Comparison of ENCODE assay signal across 17 cellular contexts in the genomic region with DNA sequence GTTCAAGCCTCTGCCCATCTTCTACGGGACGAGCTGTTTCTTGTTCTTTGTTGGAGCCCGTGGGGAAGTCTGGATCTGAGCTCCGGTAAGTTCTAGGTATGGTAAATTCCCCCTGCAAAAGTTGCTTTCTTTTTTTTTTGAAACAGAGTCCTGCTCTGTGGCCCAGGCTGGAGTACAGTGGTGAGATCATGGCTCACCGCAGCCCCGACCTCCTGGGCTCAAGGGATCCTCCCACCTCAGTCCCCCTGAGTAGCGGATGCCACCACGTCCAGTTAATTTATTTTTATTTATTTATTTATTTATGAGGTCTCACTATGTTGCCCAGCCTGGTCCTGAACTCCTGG. TPM values are rescaled to one million over a fixed set of nuclear protein-coding genes. Genes with fewer than 3 reads are reported as not detected.
DNase-seq lines count a peak whose midpoint lies in the region; ATAC-seq and TF ChIP-seq lines count a peak whose summit lies in the region.
"Had no signal": no experiment of that assay in that cellular context is flagged by ENCODE, and none has a peak within 500 bp of the region (broad histone marks: within the 10 kb centered on the region; RNA-seq: fewer than 3 reads in every experiment).

No MANE protein-coding gene starts in this region.

- H3K27me3 Mint-ChIP-seq in natural killer cell (ENCODE audit: low read depth in 2 of 2), result no peaks in the 10 kb centered on the region
- H3K27me3 Mint-ChIP-seq: activated CD4-positive, alpha-beta T cell treated with anti-CD3 and anti-CD28 coated beads for 36 hours had no signal

- H3K4me1 Mint-ChIP-seq in natural killer cell, result peaks cover 69 to 81% of the 10 kb centered on the region in 2 donors

- TF ChIP-seq CTCF in natural killer cell (IDR thresholded peaks at IDR 0.05), result no peak

- ATAC-seq in GM18907 (IDR thresholded peaks at IDR 0.05; ENCODE audit: unreplicated experiment) (peak; percentile 32), GM21529 (IDR thresholded peaks at IDR 0.05; ENCODE audit: unreplicated experiment) (peak; percentile 40), HG03196 (IDR thresholded peaks at IDR 0.05; ENCODE audit: unreplicated experiment) (peak; percentile 22), natural killer cell (no peak)
- ATAC-seq: activated CD4-positive, alpha-beta T cell treated with anti-CD3 and anti-CD28 coated beads for 36 hours had no signal

- H3K9me3 Mint-ChIP-seq in natural killer cell, result no peaks in the 10 kb centered on the region

- no peaks in the 10 kb centered on the region for H3K36me3 Mint-ChIP-seq in natural killer cell

- intact Hi-C loops in natural killer cell (cut with micrococcal nuclease), result no loop called here

- no peak overlapping the region for H3K4me3 Mint-ChIP-seq in natural killer cell
- H3K4me3 Mint-ChIP-seq: activated CD4-positive, alpha-beta T cell treated with anti-CD3 and anti-CD28 coated beads for 36 hours had no signal

- peak overlapping the region; percentile 81 to 86 for H3K27ac Mint-ChIP-seq in natural killer cell
- H3K27ac Mint-ChIP-seq: activated CD4-positive, alpha-beta T cell treated with anti-CD3 and anti-CD28 coated beads for 36 hours had no signal

- DNase-seq in natural killer cell (no peak), GDM1 (lab: John Stamatoyannopoulos, UW) (no peak), occipital lobe (lab: John Stamatoyannopoulos, UW) (no peak)
- DNase-seq in stimulated activated CD4-positive, alpha-beta T cell treated with anti-CD3 and anti-CD28 coated beads, Interleukin-1b, Interleukin-23, amount 100 ng/mL, for 48 hours, result no peak
- DNase-seq: activated CD4-positive, alpha-beta T cell treated with anti-CD3 and anti-CD28 coated beads for 36 hours; activated CD8-positive, alpha-beta memory T cell treated with anti-CD3 and anti-CD28 coated beads, Interleukin-2, amount 50 U/mL, for 48 hours; activated naive CD4-positive, alpha-beta T cell treated with Interleukin-2 at 50 U/mL for 16 hours; Kasumi-1; left ventricle myocardium inferior; NCI-H1436; NCI-H446; posterior cingulate gyrus; stomach; T1000 had no signal

RNA-seq across cellular contexts. Expression of gene MOB2, which starts 35.5 kb away (rescaled TPM):
- total RNA-seq in natural killer cell, result 10 to 100 TPM; 61.9 to 79.6 (median 78.5) TPM
- total RNA-seq in occipital lobe, result 13.7 TPM

RNA-seq across cellular contexts. Expression of gene DUSP8, which starts 50.0 kb away (rescaled TPM):
- total RNA-seq in natural killer cell (10 to 100 TPM; 24.1 to 47.3 (median 38.4) TPM), occipital lobe (5.6 TPM)

Comparison
In these comparisons a context has a peak if more than half of its experiments do, and no peak if none do; other contexts are left out.
1. ATAC-seq: peak in GM18907 (single experiment), GM21529 (single experiment) and HG03196 (single experiment); none in natural killer cell (0 of 3).